11 cellular contexts compared by ENCODE assay signal in genomic region chr11:31817621-31818493, GRCh38. TPM values are rescaled to one million over a fixed set of nuclear protein-coding genes. Genes with fewer than 3 reads are reported as not detected.
DNase-seq lines count a peak whose midpoint lies in the region; ATAC-seq and TF ChIP-seq lines count a peak whose summit lies in the region.
"Had no signal": no experiment of that assay in that cellular context is flagged by ENCODE, and none has a peak within 500 bp of the region (broad histone marks: within the 10 kb centered on the region; RNA-seq: fewer than 3 reads in every experiment).

No MANE protein-coding gene starts in this region.

- no peak overlapping the region for H4K8ac ChIP-seq in neuronal stem cell (ENCODE audit: low read depth, low read length)

- no peak overlapping the region for H4K91ac ChIP-seq in neuronal stem cell (ENCODE audit: low read depth, low read length, poor library complexity)

- H3K4me2 ChIP-seq in neuronal stem cell (ENCODE audit: insufficient read depth, low read length, poor library complexity, severe bottlenecking): peak overlapping the region; percentile 98

- H3K18ac ChIP-seq in neuronal stem cell (ENCODE audit: low read length): peak overlapping the region; percentile 76

- H3K79me1 ChIP-seq in neuronal stem cell (ENCODE audit: low read depth, low read length): no peaks in the 10 kb centered on the region

- H3K27ac ChIP-seq in foreskin keratinocyte (no peak overlapping the region), neuronal stem cell (replicated peaks; ENCODE audit: low read length) (no peak overlapping the region), uterus (no peak overlapping the region)

- TF ChIP-seq CTCF in foreskin keratinocyte (conservative IDR thresholded peaks at IDR 0.05) (no peak), uterus (IDR thresholded peaks at IDR 0.05) (no peak)

- no peak overlapping the region for H3K9ac ChIP-seq in neuronal stem cell (ENCODE audit: low read depth, low read length, poor library complexity)

- no peak overlapping the region for H3K14ac ChIP-seq in neuronal stem cell (ENCODE audit: low read length)

- H3K4ac ChIP-seq in neuronal stem cell (ENCODE audit: low read length): no peak overlapping the region

- H3K27me3 ChIP-seq in foreskin keratinocyte (peaks cover 100% of the 10 kb centered on the region), neuronal stem cell (ENCODE audit: control insufficient read depth in 3 of 3, insufficient read depth in 3 of 3, low read depth in 1 of 3, low read length in 3 of 3) (peaks cover 41 to 88% (median 84%) of the 10 kb centered on the region in 3 experiments), uterus (peaks cover 19 to 87% of the 10 kb centered on the region in 2 donors)

- H2BK5ac ChIP-seq in neuronal stem cell (ENCODE audit: low read length): no peak overlapping the region

- no peak for TF ChIP-seq POLR2A in uterus (IDR thresholded peaks at IDR 0.05)

- H2AK5ac ChIP-seq in neuronal stem cell (ENCODE audit: low read depth, low read length): no peak overlapping the region

- H3K36me3 ChIP-seq in neuronal stem cell (replicated peaks in 1 of 2; ENCODE audit: control insufficient read depth in 2 of 2, insufficient read depth in 2 of 2, low read length in 2 of 2) (no peaks in the 10 kb centered on the region), uterus (no peaks in the 10 kb centered on the region)

- no CpG with 5 or more reads among the region's 62 CpGs for WGBS in neuronal stem cell (ENCODE audit: extremely low coverage in 2 of 2, insufficient read length in 2 of 2, insufficient replicate concordance in 1 of 2), 2 donors

- ATAC-seq in foreskin keratinocyte (peak; percentile 31), HG02610 (IDR thresholded peaks at IDR 0.05; ENCODE audit: unreplicated experiment) (no peak), GM19023 (IDR thresholded peaks at IDR 0.05; ENCODE audit: unreplicated experiment) (no peak)

- peaks cover 2 to 6% of the 10 kb centered on the region in 2 donors for H3K9me3 ChIP-seq in neuronal stem cell (replicated peaks in 1 of 2; ENCODE audit: control insufficient read depth in 2 of 2, insufficient read depth in 1 of 2, low read depth in 1 of 2, low read length in 2 of 2)
- H3K9me3 ChIP-seq in uterus: no peaks in the 10 kb centered on the region

- H2BK120ac ChIP-seq in neuronal stem cell (ENCODE audit: low read depth, low read length): no peak overlapping the region

- no peak overlapping the region for H2BK12ac ChIP-seq in neuronal stem cell (ENCODE audit: low read length)

- intact Hi-C loops in uterus (cut with DNase I; ENCODE audit: low total_unique reads): no loop called here

- H3K4me3 ChIP-seq in neuronal stem cell (ENCODE audit: low read length in 2 of 2) (peak overlapping the region; percentile 59 to 73), uterus (no peak overlapping the region)
- H3K4me3 ChIP-seq: lung had no signal

- peak overlapping the region; percentile 86 for H2AFZ ChIP-seq in neuronal stem cell (ENCODE audit: low read length)

- H3K4me1 ChIP-seq in foreskin keratinocyte (no peaks in the 10 kb centered on the region), neuronal stem cell (ENCODE audit: control insufficient read depth in 2 of 2, insufficient read depth in 1 of 2, low read depth in 1 of 2, low read length in 2 of 2) (peaks cover 27 to 29% of the 10 kb centered on the region in 2 donors), uterus (peaks cover 0 to 25% of the 10 kb centered on the region in 2 donors)

- peak overlapping the region; percentile 26 for H2BK15ac ChIP-seq in neuronal stem cell (ENCODE audit: low read length)

- no peak overlapping the region for H3K23ac ChIP-seq in neuronal stem cell (ENCODE audit: low read depth, low read length, poor library complexity)

- DNase-seq in Daoy (ENCODE audit: low read depth): peak; percentile 43
- peak; percentile 35 for DNase-seq in NCI-H69 (lab: John Stamatoyannopoulos, UW)
- no peak for DNase-seq in foreskin keratinocyte
- DNase-seq in neuronal stem cell (ENCODE audit: low spot score): peak; percentile 38
- no peak for DNase-seq in uterus
- no peak for DNase-seq in NCI-H146 treated with DMSO at 0.1 percent for 48 hours (lab: John Stamatoyannopoulos, UW; ENCODE audit: unreplicated experiment)
- DNase-seq: activated gamma-delta T cell treated with Interleukin-2 at 50 U/mL for 16 hours, RPMI8226 had no signal

RNA-seq across cellular contexts. Expression of gene PAX6, which starts 6.7 kb away (rescaled TPM):
- total RNA-seq in Daoy (2014; rRNA removed; shearing (Covaris generic)): 9.6 and 17.3 TPM in 2 replicates
- total RNA-seq in foreskin keratinocyte: not detected in 2 replicates
- polyA plus RNA-seq in foreskin keratinocyte: 0.06 TPM in 1 of 2 replicates, not detected in the other
- 254 TPM for polyA plus RNA-seq in neuronal stem cell (2013, experiment 1 of 2)
- polyA plus RNA-seq in neuronal stem cell (2013, experiment 2 of 2): 259 TPM
- total RNA-seq in uterus: under 1 TPM in 1 of 4 donors, not detected in 3; 0.62 TPM
- total RNA-seq: lung had no signal

Comparison
In these comparisons a context has a peak if more than half of its experiments do, and no peak if none do; other contexts are left out.
1. DNase-seq: peak in Daoy (single experiment), NCI-H69 (single experiment) and neuronal stem cell (single experiment); none in foreskin keratinocyte (0 of 2), uterus (0 of 2) and NCI-H146 treated with DMSO at 0.1 percent for 48 hours (single experiment).
2. H3K4me3 ChIP-seq: peak in neuronal stem cell (2 of 2); none in uterus (0 of 2).